ENCODE assay signal across 19 cellular contexts in the genomic region with DNA sequence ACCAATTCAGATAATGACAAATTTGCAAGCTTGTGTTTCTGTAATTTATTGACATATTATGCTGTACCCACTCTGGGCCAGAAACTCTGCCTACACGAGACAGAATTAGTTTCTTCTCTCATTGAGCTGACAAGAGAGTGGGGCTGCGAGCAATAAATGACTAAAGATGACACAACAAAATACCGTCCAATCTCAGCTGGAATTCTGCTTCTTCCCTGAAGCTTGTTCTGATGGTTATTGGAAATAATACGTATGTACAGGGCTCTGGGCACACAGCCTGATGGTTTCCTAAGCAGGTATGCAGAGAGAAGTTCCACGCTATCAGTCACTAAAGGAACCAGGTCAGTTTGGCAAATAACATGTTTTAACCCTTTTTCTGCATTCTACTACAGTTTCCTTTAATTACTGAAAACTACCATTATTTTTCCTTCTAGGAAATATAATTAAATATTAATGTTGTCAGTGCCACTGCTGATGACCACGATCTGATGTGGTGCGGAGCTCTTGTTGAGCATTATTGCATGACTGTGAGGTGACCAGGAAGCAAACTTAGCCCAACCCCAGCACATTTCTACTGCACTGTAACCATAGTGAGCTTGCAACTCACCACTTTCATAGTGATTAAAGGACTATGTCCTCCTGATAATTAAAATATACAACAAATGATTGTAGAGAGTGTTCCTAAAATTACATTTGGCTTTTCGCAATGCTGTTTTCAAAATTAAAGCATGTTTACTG.
"Had no signal": no experiment of that assay in that cellular context is flagged by ENCODE, and none has a peak within 500 bp of the region (broad histone marks: within the 10 kb centered on the region; RNA-seq: fewer than 3 reads in every experiment).

No MANE protein-coding gene starts in this region.

- FAIRE-seq: endothelial cell of umbilical vein had no signal

- H3K9me3 Mint-ChIP-seq: central memory CD8-positive, alpha-beta T cell; immature natural killer cell; natural killer cell had no signal

- H3K36me3 Mint-ChIP-seq: activated naive CD8-positive, alpha-beta T cell treated with anti-CD3 and anti-CD28 coated beads, Interleukin-2, amount 10 ng/mL, durations not matched to agents 7 days and 5 days; natural killer cell had no signal

- H3K27me3 ChIP-seq: esophagus squamous epithelium, tibial artery, vagina had no signal

- H3K9me3 ChIP-seq: esophagus squamous epithelium, prostate gland, tibial artery, vagina had no signal

- H3K36me3 ChIP-seq: prostate gland, tibial artery, vagina had no signal

- H3K4me1 Mint-ChIP-seq: activated CD4-positive, alpha-beta T cell treated with anti-CD3 and anti-CD28 coated beads, Interleukin-2, amount 10 ng/mL, durations not matched to agents 7 days and 5 days; immature natural killer cell; natural killer cell had no signal

- H3K4me1 ChIP-seq: esophagus squamous epithelium, prostate gland, tibial artery, vagina had no signal

- H3K27ac ChIP-seq: esophagus squamous epithelium, prostate gland, tibial artery, vagina had no signal

- H3K4me3 Mint-ChIP-seq: activated CD4-positive, alpha-beta T cell treated with anti-CD3 and anti-CD28 coated beads, Interleukin-2, amount 10 ng/mL, durations not matched to agents 7 days and 5 days; activated naive CD8-positive, alpha-beta T cell treated with anti-CD3 and anti-CD28 coated beads, Interleukin-2, amount 10 ng/mL, durations not matched to agents 7 days and 5 days; brain; central memory CD8-positive, alpha-beta T cell; immature natural killer cell; natural killer cell had no signal

- DNase-seq: activated CD4-positive, alpha-beta T cell treated with anti-CD3 and anti-CD28 coated beads, Interleukin-2, amount 10 ng/mL, durations not matched to agents 7 days and 5 days; activated CD8-positive, alpha-beta memory T cell treated with anti-CD3 and anti-CD28 coated beads, Interleukin-2, amount 50 U/mL, for 48 hours; activated naive CD8-positive, alpha-beta T cell treated with anti-CD3 and anti-CD28 coated beads, Interleukin-2, amount 10 ng/mL, durations not matched to agents 7 days and 5 days; cortex of kidney; effector CD4-positive, alpha-beta T cell; esophagus squamous epithelium; immature natural killer cell; mesenchymal stem cell; natural killer cell; nucleus accumbens; stimulated activated CD4-positive, alpha-beta T cell treated with anti-CD3 and anti-CD28 coated beads, Interleukin-12 subunit alpha, Interleukin-12 subunit beta, amount 100 ng/mL, for 4 hours; stimulated activated CD4-positive, alpha-beta T cell treated with anti-CD3 and anti-CD28 coated beads, Interleukin-2, amount 100 ng/mL, for 24 hours; T-helper 9 cell; tibial artery had no signal

- H3K27me3 Mint-ChIP-seq: activated CD4-positive, alpha-beta T cell treated with anti-CD3 and anti-CD28 coated beads, Interleukin-2, amount 10 ng/mL, durations not matched to agents 7 days and 5 days; activated naive CD8-positive, alpha-beta T cell treated with anti-CD3 and anti-CD28 coated beads, Interleukin-2, amount 10 ng/mL, durations not matched to agents 7 days and 5 days; central memory CD8-positive, alpha-beta T cell had no signal

- ATAC-seq: natural killer cell had no signal

- H3K27ac Mint-ChIP-seq: activated CD4-positive, alpha-beta T cell treated with anti-CD3 and anti-CD28 coated beads, Interleukin-2, amount 10 ng/mL, durations not matched to agents 7 days and 5 days; activated naive CD8-positive, alpha-beta T cell treated with anti-CD3 and anti-CD28 coated beads, Interleukin-2, amount 10 ng/mL, durations not matched to agents 7 days and 5 days; immature natural killer cell; natural killer cell had no signal

- H3K4me3 ChIP-seq: esophagus squamous epithelium, prostate gland, tibial artery, vagina had no signal
